Comparison of ENCODE assay signal across 1 cellular context in the genomic region with DNA sequence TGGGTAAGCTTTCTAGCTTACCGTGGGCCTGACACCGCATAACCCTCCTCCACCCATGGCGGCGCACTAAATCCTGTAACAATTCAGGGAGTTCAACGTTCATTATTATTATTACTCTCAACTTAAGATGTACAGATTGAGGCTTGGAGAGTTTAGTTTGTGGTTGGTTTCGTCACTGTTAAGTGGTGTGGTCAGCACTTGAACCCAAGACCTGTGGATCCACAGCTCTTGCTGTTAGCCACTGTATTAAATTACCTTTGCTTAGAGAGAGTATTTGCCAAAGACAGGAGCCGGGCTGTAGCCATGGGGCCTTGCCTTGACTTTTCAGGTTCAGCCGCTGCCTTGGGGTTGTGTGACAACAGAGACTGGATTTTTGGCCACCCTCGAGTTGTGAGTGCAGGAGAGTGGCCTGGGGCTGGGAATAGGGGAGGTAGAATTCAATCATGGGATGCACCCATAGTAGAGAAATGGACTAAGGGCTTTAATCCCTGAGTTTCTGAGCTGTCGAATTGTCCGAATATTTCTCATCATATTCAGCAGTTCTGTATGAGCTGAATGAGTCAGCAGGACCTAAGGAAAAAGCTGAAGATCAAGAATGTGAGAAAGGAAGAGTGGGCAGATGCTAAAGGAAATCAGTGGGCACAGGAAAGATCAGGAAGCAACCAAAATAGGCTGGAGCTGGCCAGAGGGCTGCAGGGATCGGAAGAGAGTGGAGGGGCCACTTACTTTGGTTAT.
A peak's percentile ranks its signal among the peaks of the same experiment; 100 is the strongest.
TF ChIP-seq lines count a peak whose summit lies in the region.

No MANE protein-coding gene starts in this region.

TF ChIP-seq in IMR-90, 13 proteins besides CTCF, POLR2A, EP300 and RAD21 (continued from another document):
- no peak for TF ChIP-seq MAZ (IDR thresholded peaks at IDR 0.05; ENCODE audit: borderline replicate concordance, low read depth, low read length)
- no peak for TF ChIP-seq RFX5 (IDR thresholded peaks at IDR 0.05; ENCODE audit: low read depth, low read length)
- TF ChIP-seq RCOR1 (IDR thresholded peaks at IDR 0.05; ENCODE audit: insufficient replicate concordance, low read length): no peak
- no peak for TF ChIP-seq MXI1 (IDR thresholded peaks at IDR 0.05; ENCODE audit: borderline replicate concordance, low read depth, low read length)
- TF ChIP-seq NFE2L2 (IDR thresholded peaks at IDR 0.05; ENCODE audit: low read depth, low read length): peak; percentile 86
- TF ChIP-seq, protein P1, sequence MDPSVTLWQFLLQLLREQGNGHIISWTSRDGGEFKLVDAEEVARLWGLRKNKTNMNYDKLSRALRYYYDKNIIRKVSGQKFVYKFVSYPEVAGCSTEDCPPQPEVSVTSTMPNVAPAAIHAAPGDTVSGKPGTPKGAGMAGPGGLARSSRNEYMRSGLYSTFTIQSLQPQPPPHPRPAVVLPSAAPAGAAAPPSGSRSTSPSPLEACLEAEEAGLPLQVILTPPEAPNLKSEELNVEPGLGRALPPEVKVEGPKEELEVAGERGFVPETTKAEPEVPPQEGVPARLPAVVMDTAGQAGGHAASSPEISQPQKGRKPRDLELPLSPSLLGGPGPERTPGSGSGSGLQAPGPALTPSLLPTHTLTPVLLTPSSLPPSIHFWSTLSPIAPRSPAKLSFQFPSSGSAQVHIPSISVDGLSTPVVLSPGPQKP (IDR thresholded peaks at IDR 0.05; ENCODE audit: borderline replicate concordance, low read depth, low read length): no peak
- TF ChIP-seq SMC3 (IDR thresholded peaks at IDR 0.05; ENCODE audit: low read depth, low read length): no peak
- peak; percentile 74; the same call in 1 of the 2 replicates for TF ChIP-seq FOS (IDR thresholded peaks at IDR 0.05; ENCODE audit: low read depth, low read length)
